In genomic region chr20:63573739-63574131, GRCh38 we compare ENCODE assay signal across 8 cellular contexts. TPM values are rescaled to one million over a fixed set of nuclear protein-coding genes. Genes with fewer than 3 reads are reported as not detected.
DNase-seq lines count a peak whose midpoint lies in the region; ATAC-seq, FAIRE-seq and TF ChIP-seq lines count a peak whose summit lies in the region.

No MANE protein-coding gene starts in this region.

- H3K4me3 ChIP-seq in hepatocyte (peak overlapping the region; percentile 85), small intestine (ENCODE audit: low read depth in 1 of 2, low read length in 2 of 2) (peak overlapping the region; percentile 68 to 93)

- peak; percentile 40 for ATAC-seq in activated CD8-positive, alpha-beta T cell treated with anti-CD3 and anti-CD28 coated beads, Interleukin-2, amount 10 ng/mL, durations not matched to agents 7 days and 5 days
- ATAC-seq in HG02885 (IDR thresholded peaks at IDR 0.05; ENCODE audit: poor library complexity, unreplicated experiment) (no peak), HG02588 (IDR thresholded peaks at IDR 0.05; ENCODE audit: unreplicated experiment) (no peak)

- no peaks in the 10 kb centered on the region for H3K9me2 ChIP-seq in hepatocyte (replicated peaks; ENCODE audit: insufficient read depth)

- CTCF ChIA-PET in activated CD8-positive, alpha-beta T cell treated with anti-CD3 and anti-CD28 coated beads, Interleukin-2, amount 10 ng/mL, durations not matched to agents 7 days and 5 days (lab: Charles Lee): interaction anchor here (0.6 to 1.8 kb wide), 5 partner anchors 26 to 212 kb away, joined by 3 to 8 read pairs (median 4); partner anchors contain the start of gene PTK6

- DNase-seq in HFFc6 (no peak), hepatocyte (ENCODE audit: low spot score) (no peak), small intestine (no peak), inferior parietal cortex (ENCODE audit: extremely low spot score) (no peak), DMS 273 (lab: John Stamatoyannopoulos, UW; ENCODE audit: unreplicated experiment) (no peak)
- no peak for DNase-seq in activated CD8-positive, alpha-beta T cell treated with anti-CD3 and anti-CD28 coated beads, Interleukin-2, amount 10 ng/mL, durations not matched to agents 7 days and 5 days

- no peak for FAIRE-seq in small intestine (lab: Jason Lieb, UNC)

- POLR2A ChIA-PET in activated CD8-positive, alpha-beta T cell treated with anti-CD3 and anti-CD28 coated beads, Interleukin-2, amount 10 ng/mL, durations not matched to agents 7 days and 5 days (lab: Charles Lee): interaction anchor here (0.7 to 1.4 kb wide), 10 partner anchors 9 to 285 kb away, joined by 3 to 4 read pairs (median 3); partner anchors contain the start of genes PTK6 and RTEL1

- H3K36me3 Mint-ChIP-seq in HFFc6 (ENCODE audit: low read depth): no peaks in the 10 kb centered on the region
- H3K36me3 Mint-ChIP-seq in activated CD8-positive, alpha-beta T cell treated with anti-CD3 and anti-CD28 coated beads, Interleukin-2, amount 10 ng/mL, durations not matched to agents 7 days and 5 days (ENCODE audit: low read depth): peaks cover 10% of the 10 kb centered on the region

- H3K27me3 ChIP-seq in hepatocyte: no peaks in the 10 kb centered on the region
- H3K27me3 ChIP-seq in small intestine (ENCODE audit: control insufficient read depth in 2 of 2, insufficient read depth in 2 of 2, low read length in 2 of 2): no peaks in the 10 kb centered on the region

- peak overlapping the region; percentile 58 for H2AFZ ChIP-seq in hepatocyte

- H3K36me3 ChIP-seq in hepatocyte (replicated peaks; ENCODE audit: insufficient read depth, low read depth) (no peaks in the 10 kb centered on the region), small intestine (ENCODE audit: control insufficient read depth in 2 of 2, insufficient read depth in 2 of 2, low read length in 2 of 2) (peaks cover 2 to 4% of the 10 kb centered on the region in 2 donors)

- H3K4me3 Mint-ChIP-seq in HFFc6: peak overlapping the region; percentile 88
- peak overlapping the region; percentile 83 for H3K4me3 Mint-ChIP-seq in activated CD8-positive, alpha-beta T cell treated with anti-CD3 and anti-CD28 coated beads, Interleukin-2, amount 10 ng/mL, durations not matched to agents 7 days and 5 days

- peak overlapping the region; percentile 94 for H3K4me2 ChIP-seq in hepatocyte

- peaks cover 6% of the 10 kb centered on the region for H3K79me2 ChIP-seq in hepatocyte

- WGBS in hepatocyte (ENCODE audit: low lambda C conversion rate, missing lambda C conversion rate): 9% methylated on average over 11 of the region's 23 CpGs
- WGBS in small intestine, 3 donors: 0 to 1% (median 1%) methylated on average over 14 to 23 of the region's 23 CpGs

- peak overlapping the region; percentile 73 for H3K27ac Mint-ChIP-seq in HFFc6
- H3K27ac Mint-ChIP-seq in activated CD8-positive, alpha-beta T cell treated with anti-CD3 and anti-CD28 coated beads, Interleukin-2, amount 10 ng/mL, durations not matched to agents 7 days and 5 days: peak overlapping the region; percentile 89

- H4K20me1 ChIP-seq in hepatocyte (ENCODE audit: insufficient read depth, poor library complexity, severe bottlenecking): no peaks in the 10 kb centered on the region

- TF ChIP-seq CTCF in HFFc6 (IDR thresholded peaks at IDR 0.05) (no peak), hepatocyte (IDR thresholded peaks at IDR 0.05; ENCODE audit: poor library complexity) (no peak)

- no peaks in the 10 kb centered on the region for H3K9me3 Mint-ChIP-seq in HFFc6
- no peaks in the 10 kb centered on the region for H3K9me3 Mint-ChIP-seq in activated CD8-positive, alpha-beta T cell treated with anti-CD3 and anti-CD28 coated beads, Interleukin-2, amount 10 ng/mL, durations not matched to agents 7 days and 5 days (ENCODE audit: insufficient read depth)

- H3K4me1 ChIP-seq in hepatocyte (ENCODE audit: insufficient read depth) (peaks cover 14% of the 10 kb centered on the region), small intestine (ENCODE audit: control insufficient read depth in 2 of 2, insufficient read depth in 1 of 2, low read depth in 1 of 2, low read length in 1 of 2) (peaks cover 0 to 3% of the 10 kb centered on the region in 2 donors)

- H3K27ac ChIP-seq in hepatocyte (peak overlapping the region; percentile 37), small intestine (ENCODE audit: low read depth in 1 of 2, low read length in 1 of 2) (peak overlapping the region; percentile 43 to 80)

- peaks cover 17% of the 10 kb centered on the region for H3K4me1 Mint-ChIP-seq in HFFc6 (ENCODE audit: low read depth)
- H3K4me1 Mint-ChIP-seq in activated CD8-positive, alpha-beta T cell treated with anti-CD3 and anti-CD28 coated beads, Interleukin-2, amount 10 ng/mL, durations not matched to agents 7 days and 5 days (ENCODE audit: low read depth): peaks cover 15% of the 10 kb centered on the region

- no peaks in the 10 kb centered on the region for H3K9me3 ChIP-seq in hepatocyte (ENCODE audit: low read depth)
- no peaks in the 10 kb centered on the region for H3K9me3 ChIP-seq in small intestine (ENCODE audit: control insufficient read depth, low read depth)

- peaks cover 3% of the 10 kb centered on the region; the same call in 1 of the 2 replicates for H3K27me3 Mint-ChIP-seq in HFFc6 (ENCODE audit: insufficient read depth)
- H3K27me3 Mint-ChIP-seq in activated CD8-positive, alpha-beta T cell treated with anti-CD3 and anti-CD28 coated beads, Interleukin-2, amount 10 ng/mL, durations not matched to agents 7 days and 5 days (ENCODE audit: low read depth): peaks cover 15% of the 10 kb centered on the region

RNA-seq across cellular contexts. Expression of gene HELZ2, which starts 0.3 kb away (rescaled TPM):
- total RNA-seq in HFFc6 (2021; fragmentation: NEBNext Ultra II Directional; extraction: Animal tissue kit (Norgen Biotek cat#: 25700)): 10 to 100 TPM; 14.7 to 20.4 (median 16.5) TPM
- total RNA-seq in activated CD8-positive, alpha-beta T cell treated with anti-CD3 and anti-CD28 coated beads, Interleukin-2, amount 10 ng/mL, durations not matched to agents 7 days and 5 days: 100 to 1,000 TPM in 1 of 2 experiments, 10 to 100 TPM in 1; 99.1 to 102 TPM
- 14.8 and 17.0 TPM in 2 replicates for total RNA-seq in hepatocyte
- 4.6 and 5.8 TPM in 2 replicates for polyA plus RNA-seq in hepatocyte
- 10 to 100 TPM in 1 of 3 donors, 1 to 10 TPM in 2; 3.8 to 13.8 (median 5.1) TPM for polyA plus RNA-seq in small intestine

RNA-seq across cellular contexts. Expression of gene FNDC11, which starts 19.8 kb away (rescaled TPM):
- total RNA-seq in HFFc6 (2021; fragmentation: NEBNext Ultra II Directional; extraction: Animal tissue kit (Norgen Biotek cat#: 25700)): not detected
- under 1 TPM; 0.26 to 0.29 TPM for total RNA-seq in activated CD8-positive, alpha-beta T cell treated with anti-CD3 and anti-CD28 coated beads, Interleukin-2, amount 10 ng/mL, durations not matched to agents 7 days and 5 days
- 0.57 and 0.76 TPM in 2 replicates for total RNA-seq in hepatocyte
- polyA plus RNA-seq in hepatocyte (0.79 and 2.1 TPM in 2 replicates), small intestine (under 1 TPM in 1 of 3 donors, not detected in 2; 0.25 TPM)

RNA-seq across cellular contexts. Expression of gene SRMS, which starts 26.2 kb away (rescaled TPM):
- not detected for total RNA-seq in HFFc6 (2021; fragmentation: NEBNext Ultra II Directional; extraction: Animal tissue kit (Norgen Biotek cat#: 25700))
- not detected for total RNA-seq in activated CD8-positive, alpha-beta T cell treated with anti-CD3 and anti-CD28 coated beads, Interleukin-2, amount 10 ng/mL, durations not matched to agents 7 days and 5 days
- total RNA-seq in hepatocyte: not detected in 2 replicates
- not detected in 2 replicates for polyA plus RNA-seq in hepatocyte
- polyA plus RNA-seq in small intestine: not detected

RNA-seq across cellular contexts. Expression of gene PTK6, which starts 36.6 kb away (rescaled TPM):
- under 1 TPM in 2 of 6 experiments, not detected in 4; 0.07 TPM for total RNA-seq in HFFc6 (2021; fragmentation: NEBNext Ultra II Directional; extraction: Animal tissue kit (Norgen Biotek cat#: 25700))
- under 1 TPM in 1 of 2 experiments, not detected in 1; 0.34 TPM for total RNA-seq in activated CD8-positive, alpha-beta T cell treated with anti-CD3 and anti-CD28 coated beads, Interleukin-2, amount 10 ng/mL, durations not matched to agents 7 days and 5 days
- total RNA-seq in hepatocyte: 0.52 and 1.1 TPM in 2 replicates
- polyA plus RNA-seq in hepatocyte (0.06 and 0.27 TPM in 2 replicates), small intestine (10 to 100 TPM; 12.3 to 87.0 (median 82.7) TPM)

RNA-seq across cellular contexts. Expression of gene GMEB2, which starts 53.2 kb away (rescaled TPM):
- 10 to 100 TPM; 10.9 to 12.4 (median 12.0) TPM for total RNA-seq in HFFc6 (2021; fragmentation: NEBNext Ultra II Directional; extraction: Animal tissue kit (Norgen Biotek cat#: 25700))
- 10 to 100 TPM; 16.2 TPM for total RNA-seq in activated CD8-positive, alpha-beta T cell treated with anti-CD3 and anti-CD28 coated beads, Interleukin-2, amount 10 ng/mL, durations not matched to agents 7 days and 5 days
- total RNA-seq in hepatocyte: 10.0 and 10.7 TPM in 2 replicates
- polyA plus RNA-seq in hepatocyte (8.7 and 10.9 TPM in 2 replicates), small intestine (10 to 100 TPM in 1 of 3 donors, 1 to 10 TPM in 2; 8.4 to 10.4 (median 9.8) TPM)
